8 cellular contexts compared by ENCODE assay signal in the genomic region with DNA sequence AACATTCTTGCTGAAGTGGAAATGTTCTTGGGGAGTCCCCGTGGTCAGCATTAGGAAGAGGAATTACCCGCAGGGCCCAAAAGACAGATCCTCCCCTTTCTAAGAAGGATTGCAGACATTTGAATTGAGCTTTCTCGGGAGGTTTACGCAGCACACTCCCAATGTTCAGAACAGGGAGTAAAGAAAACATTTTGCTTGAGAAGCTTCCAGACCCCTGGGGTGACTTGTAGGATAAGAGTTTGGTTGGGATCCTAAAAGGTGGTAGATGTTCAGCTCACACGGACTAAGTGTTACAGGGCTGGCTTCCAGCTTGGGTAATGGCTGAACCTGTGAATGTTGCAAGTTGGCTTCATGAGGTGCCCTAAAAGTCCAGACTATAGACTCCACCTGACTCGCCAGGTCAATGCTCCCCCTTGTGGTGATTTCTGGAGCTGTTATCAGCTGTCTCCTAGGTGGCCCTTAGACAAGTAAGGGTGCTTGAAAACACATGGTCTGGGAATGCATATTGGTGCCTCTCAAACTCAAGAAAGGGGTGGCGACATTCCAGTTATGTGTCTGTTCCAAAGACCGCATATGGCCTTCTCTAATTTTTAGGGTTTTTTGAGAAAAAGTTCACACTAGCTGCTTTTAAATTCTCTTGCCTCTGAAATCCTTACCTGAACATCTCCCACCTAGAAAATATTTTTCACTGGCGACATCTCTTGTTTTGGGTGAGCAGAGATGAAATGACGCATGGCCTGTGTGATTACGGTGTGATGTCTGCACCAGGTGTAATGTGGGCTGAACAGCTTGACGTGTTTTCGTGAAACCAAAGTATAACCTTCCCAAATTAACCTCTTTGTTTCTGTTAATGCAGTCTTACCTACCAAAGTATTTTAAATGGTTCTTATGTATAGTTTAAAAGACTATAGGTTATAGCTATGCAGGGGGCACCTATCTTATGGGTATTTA.
A peak's percentile ranks its signal among the peaks of the same experiment; 100 is the strongest.
DNase-seq lines count a peak whose midpoint lies in the region; ATAC-seq and TF ChIP-seq lines count a peak whose summit lies in the region.

No MANE protein-coding gene starts in this region.

- intact Hi-C loops in adrenal gland (cut with DNase I): no loop called here

- H3K27ac ChIP-seq in SU-DHL-6 (ENCODE audit: low read depth, low read length): no peak overlapping the region
- H3K27ac ChIP-seq in adrenal gland: no peak overlapping the region

- H3F3A ChIP-seq in SU-DHL-6 (ENCODE audit: insufficient read depth): no peaks in the 10 kb centered on the region

- H3K27me3 ChIP-seq in SU-DHL-6 (ENCODE audit: low read length) (no peaks in the 10 kb centered on the region), adrenal gland (peaks cover 4% of the 10 kb centered on the region)

- TF ChIP-seq POLR2A in adrenal gland (IDR thresholded peaks at IDR 0.05): no peak

- H3K4me3 ChIP-seq in SU-DHL-6 (ENCODE audit: insufficient read depth, low read length, poor library complexity, severe bottlenecking): no peak overlapping the region
- no peak overlapping the region for H3K4me3 ChIP-seq in adrenal gland

- no peaks in the 10 kb centered on the region for H3K9me2 ChIP-seq in SU-DHL-6 (replicated peaks; ENCODE audit: insufficient read depth, low read length)

- H3K36me3 ChIP-seq in SU-DHL-6 (ENCODE audit: low read length) (no peaks in the 10 kb centered on the region), adrenal gland (replicated peaks in 1 of 2) (no peaks in the 10 kb centered on the region)

- H4K20me1 ChIP-seq in SU-DHL-6 (ENCODE audit: low read depth, low read length): no peaks in the 10 kb centered on the region

- no peak overlapping the region for H2AFZ ChIP-seq in SU-DHL-6 (ENCODE audit: low read depth, low read length, severe bottlenecking)

- ATAC-seq in GM21390 (IDR thresholded peaks at IDR 0.05; ENCODE audit: unreplicated experiment): peak; percentile 91
- no peak for ATAC-seq in GM21423 (IDR thresholded peaks at IDR 0.05; ENCODE audit: unreplicated experiment)

- TF ChIP-seq CTCF in SU-DHL-6 (IDR thresholded peaks at IDR 0.05; ENCODE audit: insufficient read depth, low read length, poor library complexity, severe bottlenecking) (peak; percentile 74), adrenal gland (IDR thresholded peaks at IDR 0.05) (peak; percentile 27 to 61 (median 52))

- no peaks in the 10 kb centered on the region for H3K9me3 ChIP-seq in SU-DHL-6 (ENCODE audit: insufficient read depth, low read length)
- H3K9me3 ChIP-seq in adrenal gland (replicated peaks in 1 of 3): no peaks in the 10 kb centered on the region

- DNase-seq in EL (peak; percentile 61), HT1080 (ENCODE audit: low read depth) (peak; percentile 47), adrenal gland (peak; percentile 32 to 73 (median 44)), iPS DF 4.7 (ENCODE audit: extremely low read depth, low spot score) (peak; percentile 81)
- DNase-seq in stimulated activated CD4-positive, alpha-beta T cell treated with anti-CD3 and anti-CD28 coated beads, Interleukin-1b, Interleukin-23, amount 100 ng/mL, for 1 hour (ENCODE audit: low read depth in 2 of 2): peak; percentile 32 to 43

- H3K4me2 ChIP-seq in SU-DHL-6 (ENCODE audit: low read depth, low read length, poor library complexity, severe bottlenecking): no peak overlapping the region

- H3K4me1 ChIP-seq in adrenal gland (replicated peaks in 1 of 2): no peaks in the 10 kb centered on the region

- H3K9ac ChIP-seq in SU-DHL-6 (ENCODE audit: low read length): no peak overlapping the region

- 76 to 81% (median 79%) methylated on average over 13 of the region's 13 CpGs for WGBS in adrenal gland, 4 donors

- H3K79me2 ChIP-seq in SU-DHL-6 (ENCODE audit: insufficient read depth, low read length): no peaks in the 10 kb centered on the region
